Comparison of ENCODE assay signal across 17 cellular contexts in genomic region chr17:55275894-55276804, GRCh38. TPM values are rescaled to one million over a fixed set of nuclear protein-coding genes. Genes with fewer than 3 reads are reported as not detected.
DNase-seq lines count a peak whose midpoint lies in the region; ATAC-seq and TF ChIP-seq lines count a peak whose summit lies in the region.
"Had no signal": no experiment of that assay in that cellular context is flagged by ENCODE, and none has a peak within 500 bp of the region (broad histone marks: within the 10 kb centered on the region; RNA-seq: fewer than 3 reads in every experiment).

No MANE protein-coding gene starts in this region.

- WGBS in thyroid gland, 2 donors, result 76 to 86% methylated on average over 7 of the region's 7 CpGs

- no peak overlapping the region for H3K4me3 Mint-ChIP-seq in MCF 10A (ENCODE audit: unreplicated experiment)
- H3K4me3 Mint-ChIP-seq: activated T-cell treated with anti-CD3 and anti-CD28 coated beads, Interleukin-2, amount 50 U/mL, for 4 hours; CD4-positive, CD25-positive, alpha-beta regulatory T cell; IgD-negative memory B cell had no signal

- POLR2A ChIA-PET in MCF 10A (lab: Yijun Ruan, JAX), result interaction anchor here (1.0 to 7.4 kb wide), 7 partner anchors 10 to 230 kb away, joined by 3 to 89 read pairs (median 3); no protein-coding TSS in a partner anchor

- no peak overlapping the region for H3K27ac Mint-ChIP-seq in MCF 10A (ENCODE audit: low read depth, unreplicated experiment)
- H3K27ac Mint-ChIP-seq: IgD-negative memory B cell had no signal

- H3K27me3 Mint-ChIP-seq in MCF 10A (ENCODE audit: insufficient read depth, unreplicated experiment), result no peaks in the 10 kb centered on the region

- intact Hi-C loops in MCF 10A (cut with micrococcal nuclease) (loop anchor here (1.0 kb wide), 1 partner anchor 20 kb away; no protein-coding TSS in a partner anchor), thyroid gland (cut with DNase I) (no loop called here)

- H3K4me3 ChIP-seq in MG63 (no peak overlapping the region), thyroid gland (replicated peaks in 1 of 3) (no peak overlapping the region)

- H3K9me3 ChIP-seq in MG63 (no peaks in the 10 kb centered on the region), thyroid gland (no peaks in the 10 kb centered on the region)

- peaks cover 73 to 93% of the 10 kb centered on the region in 2 donors for H3K4me1 ChIP-seq in thyroid gland

- peaks cover 34% of the 10 kb centered on the region for H3K4me1 Mint-ChIP-seq in MCF 10A (ENCODE audit: insufficient read depth, unreplicated experiment)
- H3K4me1 Mint-ChIP-seq: IgD-negative memory B cell had no signal

- TF ChIP-seq POLR2A in thyroid gland (IDR thresholded peaks at IDR 0.05), result no peak

- DNase-seq in MG63 (peak; percentile 96), MCF 10A (ENCODE audit: unreplicated experiment) (peak; percentile 95), kidney tubule cell (ENCODE audit: low spot score) (peak; percentile 77), thyroid gland (peak; percentile 45 to 52), AG08396 (ENCODE audit: low spot score) (no peak)
- no peak for DNase-seq in activated CD8-positive, alpha-beta memory T cell treated with anti-CD3 and anti-CD28 coated beads, Interleukin-2, amount 50 U/mL, for 48 hours
- no peak for DNase-seq in activated effector memory CD4-positive, alpha-beta T cell treated with anti-CD3 and anti-CD28 coated beads, Interleukin-2, amount 50 U/mL, for 16 hours
- DNase-seq: activated CD4-positive, alpha-beta T cell treated with anti-CD3 and anti-CD28 coated beads for 1 hour; activated T-cell treated with anti-CD3 and anti-CD28 coated beads, Interleukin-2, amount 50 U/mL, for 4 hours; CD4-positive, CD25-positive, alpha-beta regulatory T cell; mesendoderm; NCI-H2081 treated with DMSO at 0.1 percent for 48 hours; NK-92 treated with Interleukin-12 subunit alpha and Interleukin-12 subunit beta, amount 100 ng/mL, for 24 hours; stimulated activated CD4-positive, alpha-beta T cell treated with anti-CD3 and anti-CD28 coated beads, Interleukin-4, amount 100 ng/mL, for 1 hour; stimulated activated naive CD4-positive, alpha-beta T cell had no signal

- no peaks in the 10 kb centered on the region for H3K36me3 Mint-ChIP-seq in MCF 10A (ENCODE audit: insufficient read depth, unreplicated experiment)
- H3K36me3 Mint-ChIP-seq: CD4-positive, CD25-positive, alpha-beta regulatory T cell; IgD-negative memory B cell had no signal

- H3K27me3 ChIP-seq in MG63, result no peaks in the 10 kb centered on the region
- H3K27me3 ChIP-seq in thyroid gland, result no peaks in the 10 kb centered on the region

- peak overlapping the region; percentile 73 to 93 (median 87) for H3K27ac ChIP-seq in thyroid gland

- H3K36me3 ChIP-seq in MG63 (no peaks in the 10 kb centered on the region; the same call in 1 of the 2 replicates), thyroid gland (no peaks in the 10 kb centered on the region)

- ATAC-seq in HG02588 (IDR thresholded peaks at IDR 0.05; ENCODE audit: unreplicated experiment), result no peak
- ATAC-seq: activated T-cell treated with anti-CD3 and anti-CD28 coated beads, Interleukin-2, amount 50 U/mL, for 4 hours had no signal

- H3K9me3 Mint-ChIP-seq in MCF 10A (ENCODE audit: unreplicated experiment), result no peaks in the 10 kb centered on the region
- H3K9me3 Mint-ChIP-seq: activated T-cell treated with anti-CD3 and anti-CD28 coated beads, Interleukin-2, amount 50 U/mL, for 4 hours; IgD-negative memory B cell had no signal

- TF ChIP-seq CTCF in MCF 10A (IDR thresholded peaks at IDR 0.05; ENCODE audit: unreplicated experiment) (no peak), thyroid gland (IDR thresholded peaks at IDR 0.05) (no peak)

- CTCF ChIA-PET in MCF 10A (lab: Yijun Ruan, JAX), result interaction anchor here (0.6 to 5.6 kb wide), 10 partner anchors 9 to 1155 kb away, joined by 3 to 21 read pairs (median 3); no protein-coding TSS in a partner anchor

- no TSS peak for BruUV-seq in MCF 10A (replicated peaks; lab: Mats Ljungman, UMichigan)

RNA-seq across cellular contexts. Expression of gene HLF, which starts 11.4 kb away (rescaled TPM):
- total RNA-seq in MG63 (2014; rRNA removed; shearing (Covaris generic); ENCODE audit: low replicate concordance), result 1.9 and 8.2 TPM in 2 replicates
- 0.23 and 0.66 TPM in 2 replicates for total RNA-seq in MCF 10A (2022)
- total RNA-seq in thyroid gland, result 10 to 100 TPM; 39.4 to 54.1 (median 51.7) TPM

Comparison
In these comparisons a context has a peak if more than half of its experiments do, and no peak if none do; other contexts are left out.
1. DNase-seq: peak in MG63 (single experiment), MCF 10A (single experiment), kidney tubule cell (single experiment) and thyroid gland (2 of 2); none in activated CD8-positive, alpha-beta memory T cell treated with anti-CD3 and anti-CD28 coated beads, Interleukin-2, amount 50 U/mL, for 48 hours (single experiment), AG08396 (single experiment) and activated effector memory CD4-positive, alpha-beta T cell treated with anti-CD3 and anti-CD28 coated beads, Interleukin-2, amount 50 U/mL, for 16 hours (single experiment).